ENCODE assay signal across 16 cellular contexts in genomic region chr15:38257676-38258075, GRCh38. TPM values are rescaled to one million over a fixed set of nuclear protein-coding genes. Genes with fewer than 3 reads are reported as not detected.
DNase-seq lines count a peak whose midpoint lies in the region; ATAC-seq and TF ChIP-seq lines count a peak whose summit lies in the region.
"Had no signal": no experiment of that assay in that cellular context is flagged by ENCODE, and none has a peak within 500 bp of the region (broad histone marks: within the 10 kb centered on the region; RNA-seq: fewer than 3 reads in every experiment).

No MANE protein-coding gene starts in this region.

- H3K36me3 Mint-ChIP-seq in mesothelial cell of epicardium (no peaks in the 10 kb centered on the region), type B pancreatic cell (no peaks in the 10 kb centered on the region)
- H3K36me3 Mint-ChIP-seq: naive thymus-derived CD8-positive, alpha-beta T cell had no signal

- peak overlapping the region; percentile 1; the same call in 1 of the 2 replicates for H3K4me3 ChIP-seq in HUES64 (ENCODE audit: low read length)
- H3K4me3 ChIP-seq in mammary epithelial cell (replicated peaks in 1 of 3; ENCODE audit: insufficient read depth in 1 of 3, low read depth in 2 of 3, low read length in 3 of 3) = peak overlapping the region in 1 of 3 experiments; percentile 23
- no peak overlapping the region for H3K4me3 ChIP-seq in spleen

- H3K9me3 Mint-ChIP-seq in mesothelial cell of epicardium (no peaks in the 10 kb centered on the region), type B pancreatic cell (no peaks in the 10 kb centered on the region)
- H3K9me3 Mint-ChIP-seq: activated CD4-positive, alpha-beta memory T cell treated with anti-CD3 and anti-CD28 coated beads, Interleukin-2, amount 10 ng/mL, durations not matched to agents 7 days and 5 days; naive thymus-derived CD8-positive, alpha-beta T cell had no signal

- intact Hi-C loops in mammary epithelial cell (cut with micrococcal nuclease) = loop anchor here (10.0 kb wide), 1 partner anchor 223 kb away; no protein-coding TSS in a partner anchor
- intact Hi-C loops in spleen (cut with DNase I; ENCODE audit: low total_unique reads) = loop anchor here (5.0 kb wide), 1 partner anchor 185 kb away; no protein-coding TSS in a partner anchor

- CTCF ChIA-PET in mammary epithelial cell (lab: Charles Lee; ENCODE audit: low non-redundant PET) = interaction anchor here (0.9 kb wide), 1 partner anchor 10 kb away, joined by 9 read pairs; no protein-coding TSS in a partner anchor

- H3K27me3 ChIP-seq in HUES64 (ENCODE audit: insufficient read depth, low read length) (no peaks in the 10 kb centered on the region), mammary epithelial cell (ENCODE audit: insufficient read depth, low read length) (no peaks in the 10 kb centered on the region), spleen (replicated peaks in 1 of 7) (peaks cover 0 to 7% (median 0%) of the 10 kb centered on the region in 7 donors)

- H3K27ac ChIP-seq in HUES64 (ENCODE audit: low read depth, low read length) (no peak overlapping the region; the same call in 1 of the 2 replicates), mammary epithelial cell (ENCODE audit: insufficient read depth, low read depth, low read length) (peak overlapping the region; percentile 25), spleen (peak overlapping the region in 1 of 8 donors; percentile 2)

- H4K20me1 ChIP-seq in mammary epithelial cell (ENCODE audit: insufficient read depth, low read length) = no peaks in the 10 kb centered on the region

- dilution Hi-C loops in mammary epithelial cell (cut with HindIII; ENCODE audit: low sequenced_read_pairs) = no loop called here

- peaks cover 99% of the 10 kb centered on the region for H3K79me2 ChIP-seq in mammary epithelial cell (ENCODE audit: insufficient read depth, low read length)

- H3K36me3 ChIP-seq in HUES64 (ENCODE audit: insufficient read depth, low read length) (no peaks in the 10 kb centered on the region), mammary epithelial cell (ENCODE audit: insufficient read depth, low read length) (no peaks in the 10 kb centered on the region), spleen (no peaks in the 10 kb centered on the region)

- DNase-seq in mammary epithelial cell = no peak
- DNase-seq in mesothelial cell of epicardium (ENCODE audit: low spot score in 2 of 2, unreplicated experiment in 2 of 2) = no peak
- no peak for DNase-seq in type B pancreatic cell (ENCODE audit: extremely low spot score, unreplicated experiment)
- DNase-seq in spleen = no peak
- DNase-seq: activated CD4-positive, alpha-beta memory T cell treated with anti-CD3 and anti-CD28 coated beads, Interleukin-2, amount 10 ng/mL, durations not matched to agents 7 days and 5 days; aorta; GF-D8; GOT3; naive thymus-derived CD8-positive, alpha-beta T cell; NCI-H2029 treated with DMSO at 0.1 percent for 48 hours; NCI-H774; right cardiac atrium; stimulated activated naive CD4-positive, alpha-beta T cell had no signal

- H3K9ac ChIP-seq in HUES64 (ENCODE audit: low read depth, low read length) (peak overlapping the region; percentile 17; the same call in 1 of the 2 replicates), mammary epithelial cell (ENCODE audit: insufficient read depth, low read length) (no peak overlapping the region)

- peak overlapping the region; percentile 30 for H3K27ac Mint-ChIP-seq in mesothelial cell of epicardium
- no peak overlapping the region for H3K27ac Mint-ChIP-seq in type B pancreatic cell
- H3K27ac Mint-ChIP-seq: activated CD4-positive, alpha-beta memory T cell treated with anti-CD3 and anti-CD28 coated beads, Interleukin-2, amount 10 ng/mL, durations not matched to agents 7 days and 5 days; naive thymus-derived CD8-positive, alpha-beta T cell had no signal

- WGBS in HUES64 = 0% methylated on average over 1 of the region's 2 CpGs
- WGBS in mammary epithelial cell (ENCODE audit: low coverage, missing lambda C conversion rate) = 20% methylated on average over 2 of the region's 2 CpGs
- 33 to 61% (median 38%) methylated on average over 2 of the region's 2 CpGs for WGBS in spleen, 5 donors

- H3K9me3 ChIP-seq in HUES64 (ENCODE audit: insufficient read depth, low read depth, low read length) (no peaks in the 10 kb centered on the region), mammary epithelial cell (replicated peaks; ENCODE audit: insufficient read depth, low read length) (no peaks in the 10 kb centered on the region), spleen (no peaks in the 10 kb centered on the region)

- H3K27me3 Mint-ChIP-seq in mesothelial cell of epicardium (ENCODE audit: low read depth) = no peaks in the 10 kb centered on the region
- peaks cover 3% of the 10 kb centered on the region for H3K27me3 Mint-ChIP-seq in type B pancreatic cell

- TF ChIP-seq POLR2A in spleen (IDR thresholded peaks at IDR 0.05) = no peak

- TF ChIP-seq CTCF in mammary epithelial cell (conservative IDR thresholded peaks at IDR 0.05 in 1 of 2, IDR thresholded peaks at IDR 0.05 in 1 of 2; ENCODE audit: extremely low read depth in 1 of 2, insufficient read depth in 1 of 2, low read depth in 1 of 2, low read length in 2 of 2) (no peak), mesothelial cell of epicardium (IDR thresholded peaks at IDR 0.05; ENCODE audit: unreplicated experiment) (no peak), type B pancreatic cell (conservative IDR thresholded peaks at IDR 0.05) (no peak), spleen (IDR thresholded peaks at IDR 0.05 in 8 of 11, conservative IDR thresholded peaks at IDR 0.05 in 3 of 11) (no peak)

- H3K4me2 ChIP-seq in mammary epithelial cell (ENCODE audit: insufficient read depth, low read depth, low read length) = peak overlapping the region; percentile 92

- peaks cover 74% of the 10 kb centered on the region for H3K4me1 ChIP-seq in HUES64 (ENCODE audit: insufficient read depth, low read length)
- H3K4me1 ChIP-seq in mammary epithelial cell (ENCODE audit: insufficient read depth, low read length) = peaks cover 14% of the 10 kb centered on the region
- H3K4me1 ChIP-seq in spleen = peaks cover 5 to 46% (median 21%) of the 10 kb centered on the region in 6 donors

- ATAC-seq in HG03565 (IDR thresholded peaks at IDR 0.05; ENCODE audit: unreplicated experiment) (no peak), GM21619 (IDR thresholded peaks at IDR 0.05; ENCODE audit: unreplicated experiment) (no peak)
- ATAC-seq: naive thymus-derived CD8-positive, alpha-beta T cell; right cardiac atrium had no signal

- no peak overlapping the region for H2AFZ ChIP-seq in mammary epithelial cell (ENCODE audit: low read depth, low read length)

- H3K4me1 Mint-ChIP-seq in mesothelial cell of epicardium = peaks cover 42% of the 10 kb centered on the region
- H3K4me1 Mint-ChIP-seq in type B pancreatic cell (ENCODE audit: unreplicated experiment) = peaks cover 32% of the 10 kb centered on the region

- BruUV-seq in mammary epithelial cell (replicated peaks; lab: Mats Ljungman, UMichigan) = no TSS peak

- in situ Hi-C loops in mammary epithelial cell (cut with MboI; ENCODE audit: low sequenced_read_pairs in 2 of 2) = no loop called here

- peak overlapping the region; percentile 3 for H3K4me3 Mint-ChIP-seq in mesothelial cell of epicardium
- peak overlapping the region; percentile 30 for H3K4me3 Mint-ChIP-seq in type B pancreatic cell
- H3K4me3 Mint-ChIP-seq: activated CD4-positive, alpha-beta memory T cell treated with anti-CD3 and anti-CD28 coated beads, Interleukin-2, amount 10 ng/mL, durations not matched to agents 7 days and 5 days; naive thymus-derived CD8-positive, alpha-beta T cell had no signal

RNA-seq across cellular contexts. Expression of gene SPRED1, which starts 5.0 kb away (rescaled TPM):
- polyA plus RNA-seq in HUES64 (2013, experiment 1 of 2) = 32.0 TPM
- 43.2 TPM for polyA plus RNA-seq in HUES64 (2013, experiment 2 of 2)
- total RNA-seq in mammary epithelial cell (10 to 100 TPM; 25.7 to 47.7 TPM), mesothelial cell of epicardium (36.3 to 39.9 TPM (median 36.7 TPM) in 3 replicates), type B pancreatic cell (ENCODE audit: low replicate concordance) (9.2 and 25.6 TPM in 2 replicates), spleen (10 to 100 TPM; 15.1 to 36.9 (median 29.2) TPM)
- polyA plus RNA-seq in mammary epithelial cell (6.8 TPM), spleen (1 to 10 TPM; 3.1 to 5.7 (median 3.7) TPM)
- polyA minus RNA-seq in mammary epithelial cell = 19.6 TPM
